1 cellular context compared by ENCODE assay signal in the genomic region with DNA sequence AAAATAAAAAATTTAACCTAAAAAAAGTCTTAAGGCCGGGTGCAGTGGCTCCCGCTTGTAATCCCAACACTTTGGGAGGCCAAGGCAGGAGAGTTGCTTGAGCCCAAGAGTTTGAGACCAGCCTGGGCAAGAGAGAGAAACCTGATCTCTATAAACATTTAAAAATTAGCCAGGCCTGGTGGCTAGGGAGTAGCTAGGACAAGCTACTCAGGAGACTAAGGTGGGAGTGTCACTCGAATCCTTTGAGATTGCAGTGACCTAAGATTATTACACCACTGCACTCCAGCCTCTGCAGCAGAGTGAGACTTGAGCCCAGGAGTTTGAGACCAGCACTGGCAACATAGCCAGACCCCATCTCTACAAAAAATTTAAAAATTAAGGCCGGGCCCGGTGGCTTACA.
TF ChIP-seq lines count a peak whose summit lies in the region.

No MANE protein-coding gene starts in this region.

TF ChIP-seq in WTC11, 78 proteins besides CTCF, POLR2A, EP300 and RAD21 (continued from another document):
- no peak for TF ChIP-seq NR2C2 (CRISPR knock-in tag; IDR thresholded peaks at IDR 0.05)
- TF ChIP-seq EMX1 (CRISPR knock-in tag; IDR thresholded peaks at IDR 0.05) = no peak
- TF ChIP-seq NFYB (CRISPR knock-in tag; conservative IDR thresholded peaks at IDR 0.05; ENCODE audit: low read depth) = no peak
